21 cellular contexts compared by ENCODE assay signal in the genomic region with DNA sequence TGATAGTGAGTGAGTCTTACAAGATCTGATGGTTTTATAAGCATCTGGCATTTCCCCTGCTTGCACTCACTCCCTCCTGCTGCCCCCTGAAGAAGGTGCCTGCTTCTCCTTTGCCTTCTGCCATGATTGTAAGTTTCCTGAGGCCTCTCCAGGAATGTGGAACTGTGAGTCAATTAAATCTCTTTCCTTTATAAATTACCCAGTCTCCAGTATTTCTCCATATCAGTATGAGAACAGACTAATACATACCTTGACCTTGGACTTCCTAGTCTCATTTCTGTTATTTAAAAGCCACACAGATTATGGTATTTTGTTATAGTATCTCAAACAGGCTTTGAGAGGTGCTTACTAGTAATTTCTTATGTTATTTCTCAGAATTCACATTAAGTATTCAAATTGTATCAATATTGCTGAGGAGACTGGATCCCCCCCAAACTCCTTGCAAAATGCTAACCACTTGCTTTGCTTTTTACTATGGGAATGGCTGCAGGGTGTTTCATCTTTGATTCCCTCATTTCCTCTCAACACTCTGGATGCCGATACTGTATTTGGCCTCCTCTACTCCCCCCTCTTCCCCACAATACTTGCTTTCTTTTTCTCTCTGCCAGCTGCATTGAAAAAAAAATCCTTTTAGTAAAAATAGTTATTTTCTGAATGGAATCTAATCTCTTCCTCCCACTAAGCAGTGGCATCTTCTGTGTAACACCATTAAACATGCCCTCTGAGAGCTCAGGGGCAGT.
"Had no signal": no experiment of that assay in that cellular context is flagged by ENCODE, and none has a peak within 500 bp of the region (broad histone marks: within the 10 kb centered on the region; RNA-seq: fewer than 3 reads in every experiment).

No MANE protein-coding gene starts in this region.

- DNase-seq: caudate nucleus; dorsolateral prefrontal cortex; effector CD8-positive, alpha-beta T cell; erythroblast; glutamatergic neuron; left colon; left ventricle myocardium superior; naive thymus-derived CD4-positive, alpha-beta T cell; nephron progenitor cell; psoas muscle; sigmoid colon; stimulated activated CD4-positive, alpha-beta T cell treated with anti-CD3 and anti-CD28 coated beads, Interleukin-2, amount 100 ng/mL, for 48 hours; upper lobe of right lung had no signal

- ATAC-seq: gastroesophageal sphincter; left colon; left ventricle myocardium superior; naive thymus-derived CD4-positive, alpha-beta T cell; psoas muscle; stimulated activated effector memory CD8-positive, alpha-beta T cell treated with anti-CD3 and anti-CD28 coated beads, Interleukin-12 subunit alpha, Interleukin-12 subunit beta, amount 100 ng/mL, for 72 hours; upper lobe of right lung had no signal

- H3K27ac ChIP-seq: coronary artery, dorsolateral prefrontal cortex, gastroesophageal sphincter, neutrophil, psoas muscle, skin epidermis, upper lobe of right lung, vagina had no signal

- H3K4me3 ChIP-seq: coronary artery, dorsolateral prefrontal cortex, gastroesophageal sphincter, lung, psoas muscle, sigmoid colon, skin epidermis, tibial nerve, upper lobe of right lung, vagina had no signal

- H3K27me3 ChIP-seq: dorsolateral prefrontal cortex, gastroesophageal sphincter, neutrophil, sigmoid colon, tibial nerve, upper lobe of right lung, vagina had no signal

- H3K9me3 ChIP-seq: gastroesophageal sphincter, neutrophil, psoas muscle, sigmoid colon, tibial nerve, upper lobe of right lung, vagina had no signal

- H3K36me3 ChIP-seq: gastroesophageal sphincter, neutrophil, sigmoid colon, tibial nerve, upper lobe of right lung, vagina had no signal

- H3K4me1 ChIP-seq: psoas muscle, upper lobe of right lung had no signal
